In genomic region chr5:173324115-173325001, GRCh38 we compare ENCODE assay signal across 9 cellular contexts. TPM values are rescaled to one million over a fixed set of nuclear protein-coding genes. Genes with fewer than 3 reads are reported as not detected.
DNase-seq lines count a peak whose midpoint lies in the region; ATAC-seq and TF ChIP-seq lines count a peak whose summit lies in the region.
"Had no signal": no experiment of that assay in that cellular context is flagged by ENCODE, and none has a peak within 500 bp of the region (broad histone marks: within the 10 kb centered on the region; RNA-seq: fewer than 3 reads in every experiment).

No MANE protein-coding gene starts in this region.

- 0 out of 2 replicates have a peak, but pooled peaks cover 2% of the 10 kb centered on the region for H3K4me1 ChIP-seq in DND-41 (ENCODE audit: insufficient read depth, low read length)

- no peaks in the 10 kb centered on the region for H3K79me2 ChIP-seq in DND-41 (ENCODE audit: insufficient read depth, low read length)

- DNase-seq in DND-41 = peak; percentile 21
- peak; percentile 93 for DNase-seq in NCI-H2171 treated with DMSO at 0.1 percent for 48 hours (lab: John Stamatoyannopoulos, UW)
- peak in 48 of 61 donors; percentile 11 to 78 (median 44) for DNase-seq in caudate nucleus (lab: John Stamatoyannopoulos, UW)
- DNase-seq in mesothelial cell of epicardium (ENCODE audit: low spot score in 2 of 2, unreplicated experiment in 2 of 2) = no peak
- DNase-seq in NK-92 (lab: John Stamatoyannopoulos, UW; ENCODE audit: unreplicated experiment) = no peak
- no peak for DNase-seq in NOMO-1 treated with DMSO at 0.1 percent for 48 hours (lab: John Stamatoyannopoulos, UW; ENCODE audit: unreplicated experiment)
- no peak for DNase-seq in activated CD8-positive, alpha-beta memory T cell treated with anti-CD3 and anti-CD28 coated beads, Interleukin-2, amount 50 U/mL, for 4 hours

- H3K4me3 Mint-ChIP-seq in mesothelial cell of epicardium = no peak overlapping the region
- H3K4me3 Mint-ChIP-seq: dendritic cell treated with granulocyte-macrophage colony-stimulating factor and Interleukin-4, amounts not matched to agents 40 ng/mL and 50 ng/mL, for 4 days had no signal

- ATAC-seq in DND-41 (ENCODE audit: insufficient read depth, low read depth) (peak; percentile 35; the same call in 1 of the 3 replicates), GM21737 (IDR thresholded peaks at IDR 0.05; ENCODE audit: unreplicated experiment) (no peak)

- H3K27ac Mint-ChIP-seq in mesothelial cell of epicardium = peak overlapping the region; percentile 87
- H3K27ac Mint-ChIP-seq: dendritic cell treated with granulocyte-macrophage colony-stimulating factor and Interleukin-4, amounts not matched to agents 40 ng/mL and 50 ng/mL, for 4 days had no signal

- peak overlapping the region; percentile 31; the same call in 1 of the 2 replicates for H3K4me2 ChIP-seq in DND-41 (ENCODE audit: insufficient read depth, low read length)

- H3K27me3 ChIP-seq in DND-41 (ENCODE audit: insufficient read depth, low read length, poor library complexity) = peaks cover 18% of the 10 kb centered on the region

- no peaks in the 10 kb centered on the region for H3K9me3 ChIP-seq in DND-41 (ENCODE audit: insufficient read depth, low read length, severe bottlenecking)

- H3K9me3 Mint-ChIP-seq in mesothelial cell of epicardium = no peaks in the 10 kb centered on the region
- H3K9me3 Mint-ChIP-seq: dendritic cell treated with granulocyte-macrophage colony-stimulating factor and Interleukin-4, amounts not matched to agents 40 ng/mL and 50 ng/mL, for 4 days had no signal

- no peak overlapping the region for H3K9ac ChIP-seq in DND-41 (ENCODE audit: low read depth, low read length)

- H3K27ac ChIP-seq in DND-41 (ENCODE audit: low read length) (no peak overlapping the region), caudate nucleus (ENCODE audit: low read depth, low read length) (no peak overlapping the region)

- H3K27me3 Mint-ChIP-seq in mesothelial cell of epicardium (ENCODE audit: low read depth) = peaks cover 9% of the 10 kb centered on the region

- no peak for TF ChIP-seq CTCF in DND-41 (IDR thresholded peaks at IDR 0.05; ENCODE audit: borderline replicate concordance, extremely low read depth, low read length, poor library complexity, severe bottlenecking)
- TF ChIP-seq CTCF in mesothelial cell of epicardium (IDR thresholded peaks at IDR 0.05; ENCODE audit: unreplicated experiment) = no peak

- H4K20me1 ChIP-seq in DND-41 (ENCODE audit: insufficient read depth, low read length) = no peaks in the 10 kb centered on the region

- no peak overlapping the region for H2AFZ ChIP-seq in DND-41 (ENCODE audit: low read depth, low read length)

- no peaks in the 10 kb centered on the region for H3K36me3 ChIP-seq in DND-41 (ENCODE audit: insufficient read depth, low read length)

- peaks cover 24% of the 10 kb centered on the region for H3K36me3 Mint-ChIP-seq in mesothelial cell of epicardium

- H3K4me1 Mint-ChIP-seq in mesothelial cell of epicardium = peaks cover 64% of the 10 kb centered on the region

- no peak overlapping the region for H3K4me3 ChIP-seq in DND-41 (ENCODE audit: low read depth in 1 of 2, low read length in 2 of 2)

RNA-seq across cellular contexts. Expression of gene STC2, which starts 3.9 kb away (rescaled TPM):
- 24.8 to 26.9 TPM (median 26.0 TPM) in 3 replicates for total RNA-seq in mesothelial cell of epicardium

Comparison
In these comparisons a context has a peak if more than half of its experiments do, and no peak if none do; other contexts are left out.
1. DNase-seq: peak in DND-41 (single experiment), NCI-H2171 treated with DMSO at 0.1 percent for 48 hours (single experiment) and caudate nucleus (48 of 61); none in mesothelial cell of epicardium (0 of 2), NK-92 (single experiment), NOMO-1 treated with DMSO at 0.1 percent for 48 hours (single experiment) and activated CD8-positive, alpha-beta memory T cell treated with anti-CD3 and anti-CD28 coated beads, Interleukin-2, amount 50 U/mL, for 4 hours (single experiment).